Comparison of ENCODE assay signal across 16 cellular contexts in genomic region chr6:165571068-165571682, GRCh38.
DNase-seq lines count a peak whose midpoint lies in the region; ATAC-seq and TF ChIP-seq lines count a peak whose summit lies in the region.
"Had no signal": no experiment of that assay in that cellular context is flagged by ENCODE, and none has a peak within 500 bp of the region (broad histone marks: within the 10 kb centered on the region; RNA-seq: fewer than 3 reads in every experiment).

No MANE protein-coding gene starts in this region.

- H3K18ac ChIP-seq in trophoblast cell (ENCODE audit: low read length): no peak overlapping the region

- no peaks in the 10 kb centered on the region for H3K27me3 ChIP-seq in trophoblast cell (ENCODE audit: insufficient read depth, low read length)
- H3K27me3 ChIP-seq: heart right ventricle, left lung, MG63 had no signal

- H4K8ac ChIP-seq in trophoblast cell (ENCODE audit: low read depth, low read length): no peak overlapping the region

- no peaks in the 10 kb centered on the region for H3K79me2 ChIP-seq in trophoblast cell (ENCODE audit: control insufficient read depth, insufficient read depth, low read length, poor library complexity)

- H4K12ac ChIP-seq in trophoblast cell (ENCODE audit: low read depth, low read length): no peak overlapping the region

- H3K4me1 ChIP-seq in trophoblast cell (ENCODE audit: control insufficient read depth in 1 of 2, insufficient read depth in 2 of 2, low read length in 2 of 2): peaks cover 0 to 9% of the 10 kb centered on the region in 2 experiments
- H3K4me1 ChIP-seq: left lung had no signal

- no peak overlapping the region for H2BK12ac ChIP-seq in trophoblast cell (ENCODE audit: low read length)

- no peak overlapping the region for H2AK5ac ChIP-seq in trophoblast cell (ENCODE audit: low read length)

- no peak overlapping the region for H2BK120ac ChIP-seq in trophoblast cell (ENCODE audit: insufficient read depth, low read length, poor library complexity)

- H4K91ac ChIP-seq in trophoblast cell (ENCODE audit: low read depth, low read length): peak overlapping the region; percentile 2

- no peaks in the 10 kb centered on the region for H3K9me3 ChIP-seq in trophoblast cell (ENCODE audit: insufficient read depth, low read depth, low read length)
- H3K9me3 ChIP-seq: left lung, thoracic aorta had no signal

- H3K4me2 ChIP-seq in trophoblast cell (ENCODE audit: low read length): no peak overlapping the region

- peak overlapping the region; percentile 43 for H3K27ac ChIP-seq in trophoblast cell (ENCODE audit: low read depth, low read length)
- H3K27ac ChIP-seq: heart right ventricle, left lung, thoracic aorta had no signal

- no peaks in the 10 kb centered on the region for H3K36me3 ChIP-seq in trophoblast cell (ENCODE audit: control insufficient read depth in 1 of 2, insufficient read depth in 2 of 2, low read length in 2 of 2)
- H3K36me3 ChIP-seq: heart right ventricle, left lung, MG63, thoracic aorta had no signal

- H3K4me3 ChIP-seq in epithelial cell of proximal tubule (ENCODE audit: low read depth, low read length): no peak overlapping the region
- H3K4me3 ChIP-seq in trophoblast cell (ENCODE audit: low read depth, low read length): no peak overlapping the region
- H3K4me3 ChIP-seq: heart right ventricle, left lung, MG63, thoracic aorta had no signal

- H3K14ac ChIP-seq in trophoblast cell (ENCODE audit: low read length): no peak overlapping the region

- no peak overlapping the region for H3K9ac ChIP-seq in trophoblast cell (ENCODE audit: low read length)

- DNase-seq in M059J (ENCODE audit: low read depth) (peak; percentile 17), epithelial cell of proximal tubule (ENCODE audit: low read depth) (peak; percentile 66), trophoblast cell (peak; percentile 36 to 87), NCI-H1092 treated with DMSO at 0.1 percent for 48 hours (lab: John Stamatoyannopoulos, UW) (no peak), NCI-H2029 (lab: John Stamatoyannopoulos, UW) (no peak), epidermal melanocyte (ENCODE audit: insufficient read length, low spot score) (no peak)
- DNase-seq: activated CD4-positive, alpha-beta T cell treated with anti-CD3 and anti-CD28 coated beads, Interleukin-2, amount 10 ng/mL, durations not matched to agents 24 days and 14 days; effector memory CD4-positive, alpha-beta T cell; heart right ventricle; left lung; MG63; NCI-H2171; occipital lobe had no signal

- no peak for TF ChIP-seq CTCF in epithelial cell of proximal tubule (conservative IDR thresholded peaks at IDR 0.05; ENCODE audit: low read depth, low read length)

- ATAC-seq in GM21576 (IDR thresholded peaks at IDR 0.05; ENCODE audit: unreplicated experiment) (peak; percentile 13), HG02852 (IDR thresholded peaks at IDR 0.05; ENCODE audit: unreplicated experiment) (no peak)

- peaks cover 2% of the 10 kb centered on the region for H3K79me1 ChIP-seq in trophoblast cell (ENCODE audit: low read length)

- no peak overlapping the region for H3K4ac ChIP-seq in trophoblast cell (ENCODE audit: low read depth, low read length)

- H2BK5ac ChIP-seq in trophoblast cell (ENCODE audit: low read depth, low read length, poor library complexity): no peak overlapping the region

- WGBS in trophoblast cell (ENCODE audit: extremely low coverage, insufficient coverage, insufficient read length): no CpG with 5 or more reads among the region's 2 CpGs

- no peak overlapping the region for H3K23ac ChIP-seq in trophoblast cell (ENCODE audit: low read length)

- no peak overlapping the region for H2AFZ ChIP-seq in trophoblast cell (ENCODE audit: insufficient read depth, low read length, poor library complexity)

Comparison
In these comparisons a context has a peak if more than half of its experiments do, and no peak if none do; other contexts are left out.
1. DNase-seq: peak in M059J (single experiment), epithelial cell of proximal tubule (single experiment) and trophoblast cell (2 of 2); none in NCI-H1092 treated with DMSO at 0.1 percent for 48 hours (single experiment), NCI-H2029 (single experiment) and epidermal melanocyte (single experiment).